ENCODE assay signal across 8 cellular contexts in the genomic region with DNA sequence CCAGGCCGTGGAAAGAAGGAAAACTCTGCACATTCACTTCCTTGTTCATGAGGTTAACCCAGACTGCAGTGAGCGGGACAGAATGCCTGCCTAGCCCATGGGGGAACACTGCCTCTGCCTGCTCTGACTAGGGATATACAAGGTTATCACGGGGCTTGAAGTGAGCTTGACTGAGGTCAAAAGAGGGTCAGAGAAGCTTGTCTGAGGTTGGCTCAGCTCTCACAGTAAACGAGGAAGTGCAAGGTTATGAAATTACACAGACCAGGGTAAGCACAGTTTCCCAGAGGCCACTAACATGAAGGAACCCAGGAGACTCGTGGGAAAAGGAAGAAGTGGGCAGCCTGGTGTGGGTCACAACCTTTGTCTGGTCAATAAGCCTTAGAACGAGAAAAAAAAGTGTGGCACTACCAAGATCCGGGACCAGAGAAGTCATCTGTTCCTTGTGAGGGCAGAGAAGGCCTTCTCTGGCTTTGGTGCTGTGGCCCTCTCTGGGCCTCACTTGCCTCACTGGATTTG. TPM values are rescaled to one million over a fixed set of nuclear protein-coding genes. Genes with fewer than 3 reads are reported as not detected.
DNase-seq lines count a peak whose midpoint lies in the region; ATAC-seq and TF ChIP-seq lines count a peak whose summit lies in the region.

No MANE protein-coding gene starts in this region.

- peaks cover 9 to 10% of the 10 kb centered on the region in 2 experiments for H3K36me3 ChIP-seq in SK-N-SH (replicated peaks in 1 of 2; ENCODE audit: control insufficient read depth in 1 of 2, insufficient read depth in 2 of 2, low read length in 1 of 2)
- no peaks in the 10 kb centered on the region for H3K36me3 ChIP-seq in hepatocyte (replicated peaks; ENCODE audit: insufficient read depth, low read depth)
- peaks cover 17 to 31% of the 10 kb centered on the region in 2 donors for H3K36me3 ChIP-seq in stomach smooth muscle (ENCODE audit: control insufficient read depth in 2 of 2, insufficient read depth in 2 of 2, low read length in 2 of 2)
- no peaks in the 10 kb centered on the region; the same call in none of the 2 replicates for H3K36me3 ChIP-seq in HAP-1 (replicated peaks)

- no peaks in the 10 kb centered on the region for H4K20me1 ChIP-seq in SK-N-SH (ENCODE audit: insufficient read depth)
- H4K20me1 ChIP-seq in hepatocyte (ENCODE audit: insufficient read depth, poor library complexity, severe bottlenecking), result no peaks in the 10 kb centered on the region

- H3K79me2 ChIP-seq in SK-N-SH (ENCODE audit: insufficient read depth) (peaks cover 6% of the 10 kb centered on the region; the same call in 1 of the 2 replicates), hepatocyte (peaks cover 3% of the 10 kb centered on the region)

- H3F3A ChIP-seq in SK-N-SH (replicated peaks; ENCODE audit: insufficient read depth), result peaks cover 12% of the 10 kb centered on the region

- H3K9ac ChIP-seq in SK-N-SH, result no peak overlapping the region
- peak overlapping the region in 1 of 2 donors; percentile 42 for H3K9ac ChIP-seq in stomach smooth muscle (ENCODE audit: low read length in 2 of 2)

- CTCF ChIA-PET in SK-N-SH (lab: Yijun Ruan, JAX), result interaction anchor here (0.7 to 2.7 kb wide), 12 partner anchors 9 to 175 kb away, joined by 3 to 18 read pairs (median 4); partner anchors contain the start of gene HIC1

- no peak for TF ChIP-seq CTCF in SK-N-SH (IDR thresholded peaks at IDR 0.05)
- peak; percentile 2 for TF ChIP-seq CTCF in hepatocyte (IDR thresholded peaks at IDR 0.05; ENCODE audit: poor library complexity)

- peaks cover 19 to 76% of the 10 kb centered on the region in 2 experiments for H3K4me1 ChIP-seq in SK-N-SH (ENCODE audit: control insufficient read depth in 1 of 2, insufficient read depth in 2 of 2, low read depth in 1 of 2, low read length in 1 of 2)
- peaks cover 46% of the 10 kb centered on the region for H3K4me1 ChIP-seq in hepatocyte (ENCODE audit: insufficient read depth)
- H3K4me1 ChIP-seq in stomach smooth muscle (ENCODE audit: control insufficient read depth, insufficient read depth, low read length), result peaks cover 64% of the 10 kb centered on the region
- no peaks in the 10 kb centered on the region for H3K4me1 ChIP-seq in HAP-1

- no peak overlapping the region for H3K4me3 ChIP-seq in SK-N-SH (ENCODE audit: low read depth in 2 of 2, low read length in 1 of 2)
- H3K4me3 ChIP-seq in hepatocyte, result no peak overlapping the region
- H3K4me3 ChIP-seq in stomach smooth muscle (ENCODE audit: low read length in 2 of 2), result no peak overlapping the region
- no peak overlapping the region for H3K4me3 ChIP-seq in HAP-1

- no peak for DNase-seq in SK-N-SH
- DNase-seq in hepatocyte (ENCODE audit: low spot score), result peak; percentile 76
- DNase-seq in HuH-7.5 (ENCODE audit: low spot score), result no peak
- no peak for DNase-seq in HAP-1 (ENCODE audit: low spot score in 2 of 2)
- no peak for DNase-seq in stimulated activated naive CD4-positive, alpha-beta T cell (lab: John Stamatoyannopoulos, UW)

- ATAC-seq in GM21723 (IDR thresholded peaks at IDR 0.05; ENCODE audit: unreplicated experiment), result peak; percentile 56
- ATAC-seq in GM18502 (IDR thresholded peaks at IDR 0.05; ENCODE audit: poor library complexity, unreplicated experiment), result no peak

- WGBS in SK-N-SH (ENCODE audit: low lambda C conversion rate), result 82% methylated on average over 6 of the region's 7 CpGs
- WGBS in hepatocyte (ENCODE audit: low lambda C conversion rate, missing lambda C conversion rate), result 41% methylated on average over 7 of the region's 7 CpGs

- H2AFZ ChIP-seq in SK-N-SH (ENCODE audit: low read depth) (no peak overlapping the region), hepatocyte (no peak overlapping the region)

- H3K27ac ChIP-seq in SK-N-SH (ENCODE audit: low read depth in 2 of 2, low read length in 1 of 2) (peak overlapping the region in 1 of 2 experiments; percentile 89; a peak in 3 of 4 replicates), hepatocyte (peak overlapping the region; percentile 92), stomach smooth muscle (ENCODE audit: low read length) (peak overlapping the region; percentile 69)

- H3K4me2 ChIP-seq in SK-N-SH (peak overlapping the region; percentile 41; the same call in 1 of the 2 replicates), hepatocyte (no peak overlapping the region)

- no peak for TF ChIP-seq EP300 in SK-N-SH (IDR thresholded peaks at IDR 0.05; ENCODE audit: borderline replicate concordance in 1 of 2, low read depth in 1 of 2, low read length in 1 of 2)

- H3K9me3 ChIP-seq in SK-N-SH (no peaks in the 10 kb centered on the region), hepatocyte (ENCODE audit: low read depth) (no peaks in the 10 kb centered on the region), stomach smooth muscle (ENCODE audit: control insufficient read depth in 2 of 2, low read length in 2 of 2) (no peaks in the 10 kb centered on the region), HAP-1 (no peaks in the 10 kb centered on the region)

- H3K9me2 ChIP-seq in SK-N-SH (no peaks in the 10 kb centered on the region), hepatocyte (replicated peaks; ENCODE audit: insufficient read depth) (no peaks in the 10 kb centered on the region)

- no peaks in the 10 kb centered on the region for H3K27me3 ChIP-seq in SK-N-SH (ENCODE audit: insufficient read depth)
- no peaks in the 10 kb centered on the region for H3K27me3 ChIP-seq in hepatocyte
- no peaks in the 10 kb centered on the region for H3K27me3 ChIP-seq in stomach smooth muscle (ENCODE audit: control insufficient read depth in 1 of 2, insufficient read depth in 2 of 2, low read length in 2 of 2)
- H3K27me3 ChIP-seq in HAP-1 (ENCODE audit: low read depth), result no peaks in the 10 kb centered on the region

- POLR2A ChIA-PET in SK-N-SH (lab: Yijun Ruan, JAX), result interaction anchor here (0.8 kb wide), 1 partner anchor 16 kb away, joined by 3 read pairs; no protein-coding TSS in a partner anchor

- in situ Hi-C loops in HAP-1 (cut with MboI; ENCODE audit: low sequenced_read_pairs), result no loop called here

- TF ChIP-seq RAD21 in SK-N-SH (IDR thresholded peaks at IDR 0.05; ENCODE audit: low read length), result no peak

TF ChIP-seq in SK-N-SH, 30 proteins besides CTCF, POLR2A, EP300 and RAD21:
- TF ChIP-seq CHD2 (IDR thresholded peaks at IDR 0.05; ENCODE audit: low read length, partially characterized antibody) (no peak), PBX3 (IDR thresholded peaks at IDR 0.05) (no peak), GABPA (IDR thresholded peaks at IDR 0.05; ENCODE audit: low read depth) (no peak), JUND (IDR thresholded peaks at IDR 0.05) (no peak), ELF1 (IDR thresholded peaks at IDR 0.05) (no peak), FOSL2 (IDR thresholded peaks at IDR 0.05; ENCODE audit: borderline replicate concordance, low read depth) (no peak), TCF12 (IDR thresholded peaks at IDR 0.05) (no peak), GATA2 (CRISPR knock-in tag; IDR thresholded peaks at IDR 0.05) (no peak), NFIC (IDR thresholded peaks at IDR 0.05; ENCODE audit: borderline replicate concordance) (no peak), FOXJ3 (CRISPR knock-in tag; IDR thresholded peaks at IDR 0.05) (no peak), EZH2phosphoT487 (IDR thresholded peaks at IDR 0.05; ENCODE audit: borderline replicate concordance, low read depth) (no peak)
- TF ChIP-seq, protein P1, sequence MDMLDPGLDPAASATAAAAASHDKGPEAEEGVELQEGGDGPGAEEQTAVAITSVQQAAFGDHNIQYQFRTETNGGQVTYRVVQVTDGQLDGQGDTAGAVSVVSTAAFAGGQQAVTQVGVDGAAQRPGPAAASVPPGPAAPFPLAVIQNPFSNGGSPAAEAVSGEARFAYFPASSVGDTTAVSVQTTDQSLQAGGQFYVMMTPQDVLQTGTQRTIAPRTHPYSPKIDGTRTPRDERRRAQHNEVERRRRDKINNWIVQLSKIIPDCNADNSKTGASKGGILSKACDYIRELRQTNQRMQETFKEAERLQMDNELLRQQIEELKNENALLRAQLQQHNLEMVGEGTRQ (IDR thresholded peaks at IDR 0.05; ENCODE audit: borderline replicate concordance, low read depth, low read length), result no peak

RNA-seq across cellular contexts. Expression of gene HIC1, which starts 28.8 kb away (rescaled TPM):
- polyA plus RNA-seq in SK-N-SH (2012; rRNA removed), result 3.8 and 6.4 TPM in 2 replicates
- 2.1 and 3.1 TPM in 2 replicates for polyA plus RNA-seq in SK-N-SH (2012; cell fraction: cytosol; rRNA removed)
- 13.7 and 15.5 TPM in 2 replicates for polyA plus RNA-seq in SK-N-SH (2012; cell fraction: nucleus; rRNA removed)
- total RNA-seq in hepatocyte, result 8.8 and 9.4 TPM in 2 replicates
- 8.2 and 10.2 TPM in 2 replicates for polyA plus RNA-seq in hepatocyte

RNA-seq across cellular contexts. Expression of gene OVCA2, which starts 41.8 kb away (rescaled TPM):
- polyA plus RNA-seq in SK-N-SH (2012; rRNA removed), result 58.1 and 59.2 TPM in 2 replicates
- 39.2 and 51.0 TPM in 2 replicates for polyA plus RNA-seq in SK-N-SH (2012; cell fraction: cytosol; rRNA removed)
- 34.5 and 38.7 TPM in 2 replicates for polyA plus RNA-seq in SK-N-SH (2012; cell fraction: nucleus; rRNA removed)
- 49.2 and 56.4 TPM in 2 replicates for total RNA-seq in hepatocyte
- 72.5 and 72.7 TPM in 2 replicates for polyA plus RNA-seq in hepatocyte

RNA-seq across cellular contexts. Expression of gene DPH1, which starts 53.7 kb away (rescaled TPM):
- polyA plus RNA-seq in SK-N-SH (2012; rRNA removed) (36.2 and 39.5 TPM in 2 replicates), hepatocyte (45.2 and 49.0 TPM in 2 replicates)
- polyA plus RNA-seq in SK-N-SH (2012; cell fraction: cytosol; rRNA removed), result 10.0 and 16.0 TPM in 2 replicates
- polyA plus RNA-seq in SK-N-SH (2012; cell fraction: nucleus; rRNA removed), result 149 and 180 TPM in 2 replicates
- total RNA-seq in hepatocyte, result 26.2 and 27.8 TPM in 2 replicates

RNA-seq across cellular contexts. Expression of gene RTN4RL1, which starts 58.5 kb away (rescaled TPM):
- 0.07 TPM in 1 of 2 replicates, not detected in the other for polyA plus RNA-seq in SK-N-SH (2012; rRNA removed)
- 0.01 and 0.03 TPM in 2 replicates for polyA plus RNA-seq in SK-N-SH (2012; cell fraction: cytosol; rRNA removed)
- polyA plus RNA-seq in SK-N-SH (2012; cell fraction: nucleus; rRNA removed), result 0.02 and 0.04 TPM in 2 replicates
- 0.48 and 1.4 TPM in 2 replicates for total RNA-seq in hepatocyte
- 0.53 and 0.97 TPM in 2 replicates for polyA plus RNA-seq in hepatocyte
